Comparison of ENCODE assay signal across 17 cellular contexts in genomic region chr2:228917195-228917594, GRCh38.
A peak's percentile ranks its signal among the peaks of the same experiment; 100 is the strongest.
DNase-seq lines count a peak whose midpoint lies in the region; ATAC-seq and TF ChIP-seq lines count a peak whose summit lies in the region.
"Had no signal": no experiment of that assay in that cellular context is flagged by ENCODE, and none has a peak within 500 bp of the region (broad histone marks: within the 10 kb centered on the region; RNA-seq: fewer than 3 reads in every experiment).

No MANE protein-coding gene starts in this region.

- no peak for TF ChIP-seq CTCF in fibroblast of villous mesenchyme (IDR thresholded peaks at IDR 0.05; ENCODE audit: insufficient read depth, low read depth, low read length)
- no peak for TF ChIP-seq CTCF in BE2C (IDR thresholded peaks at IDR 0.05; ENCODE audit: low read depth, low read length)

- peak overlapping the region; percentile 41 for H3K9ac ChIP-seq in adipocyte (ENCODE audit: low read length)

- H3K9me3 ChIP-seq in adipocyte (ENCODE audit: control insufficient read depth, low read length) (no peaks in the 10 kb centered on the region), BE2C (no peaks in the 10 kb centered on the region; the same call in 1 of the 2 replicates)
- H3K9me3 ChIP-seq: right lobe of liver had no signal

- peak; percentile 58 for DNase-seq in ELR (ENCODE audit: low read depth)
- peak; percentile 55 for DNase-seq in adipocyte (ENCODE audit: low read depth)
- DNase-seq in fibroblast of villous mesenchyme (ENCODE audit: low read depth) = peak; percentile 31
- DNase-seq in skeletal muscle cell (ENCODE audit: low read depth) = peak; percentile 3
- no peak for DNase-seq in BE2C
- DNase-seq: activated CD4-positive, CD25-positive, alpha-beta regulatory T cell treated with anti-CD3 and anti-CD28 coated beads, Interleukin-2, amount 50 U/mL, for 72 hours; Calu3; mammary epithelial cell; NCI-H1092; NCI-H2029 treated with DMSO at 0.1 percent for 48 hours; right lobe of liver; SHP77 treated with DMSO at 0.1 percent for 48 hours; stimulated activated CD4-positive, alpha-beta T cell treated with anti-CD3 and anti-CD28 coated beads, Interleukin-1b, Interleukin-23, amount 100 ng/mL, for 48 hours; T-helper 9 cell had no signal

- no peaks in the 10 kb centered on the region for H3K36me3 ChIP-seq in adipocyte (ENCODE audit: control insufficient read depth, insufficient read depth, low read length, severe bottlenecking)
- no peaks in the 10 kb centered on the region for H3K36me3 ChIP-seq in BE2C
- H3K36me3 ChIP-seq: right lobe of liver had no signal

- H3K27me3 ChIP-seq in adipocyte (replicated peaks; ENCODE audit: control insufficient read depth, insufficient read depth, low read length) (no peaks in the 10 kb centered on the region), BE2C (no peaks in the 10 kb centered on the region)
- H3K27me3 ChIP-seq: right lobe of liver had no signal

- ATAC-seq in HG02759 (IDR thresholded peaks at IDR 0.05; ENCODE audit: unreplicated experiment) (no peak), HG03139 (IDR thresholded peaks at IDR 0.05; ENCODE audit: unreplicated experiment) (no peak)
- ATAC-seq: HCT116 had no signal

- H3K4me1 ChIP-seq in adipocyte (ENCODE audit: control insufficient read depth, insufficient read depth, low read length) (peaks cover 13% of the 10 kb centered on the region), BE2C (no peaks in the 10 kb centered on the region)

- no peak overlapping the region for H3K4me3 ChIP-seq in adipocyte (ENCODE audit: low read length)
- no peak overlapping the region for H3K4me3 ChIP-seq in fibroblast of villous mesenchyme (ENCODE audit: low read depth, low read length)
- H3K4me3 ChIP-seq in skeletal muscle cell (ENCODE audit: low read depth, low read length) = no peak overlapping the region
- no peak overlapping the region for H3K4me3 ChIP-seq in BE2C (ENCODE audit: low read depth, low read length)
- H3K4me3 ChIP-seq: right lobe of liver had no signal
